Comparison of ENCODE assay signal across 10 cellular contexts in the genomic region with DNA sequence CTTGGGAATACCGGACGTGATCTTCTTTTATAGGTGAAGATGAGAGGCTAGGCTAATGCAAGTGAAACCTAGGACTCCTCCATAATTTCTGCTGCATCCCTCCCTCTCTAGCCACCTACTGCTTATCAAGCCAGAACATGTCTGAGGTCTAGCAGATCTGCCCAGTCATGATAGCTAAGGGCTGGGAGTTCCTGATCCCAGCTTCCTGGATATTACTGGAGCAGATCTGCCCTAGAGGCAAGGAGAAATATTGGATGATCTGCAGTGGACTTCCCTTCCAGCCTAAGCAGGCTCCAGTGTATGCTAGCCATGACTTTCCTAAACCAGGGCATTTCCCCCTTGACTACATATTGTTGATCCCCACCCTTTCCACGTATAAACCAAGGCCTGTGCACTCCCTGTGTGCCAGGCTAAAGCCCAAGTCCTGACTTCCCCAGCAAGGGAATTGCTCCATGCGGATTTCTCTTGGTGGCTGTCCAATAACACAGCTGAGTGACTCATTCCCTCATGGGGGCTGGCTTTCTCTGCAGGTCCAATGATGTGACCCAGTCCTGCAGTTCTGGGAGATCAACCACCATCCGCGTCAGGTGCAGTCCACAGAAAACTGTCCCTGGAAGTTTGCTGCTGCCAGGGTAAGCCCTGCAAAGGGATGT. TPM values are rescaled to one million over a fixed set of nuclear protein-coding genes. Genes with fewer than 3 reads are reported as not detected.
A peak's percentile ranks its signal among the peaks of the same experiment; 100 is the strongest.
DNase-seq lines count a peak whose midpoint lies in the region; ATAC-seq, FAIRE-seq and TF ChIP-seq lines count a peak whose summit lies in the region.
"Had no signal": no experiment of that assay in that cellular context is flagged by ENCODE, and none has a peak within 500 bp of the region (broad histone marks: within the 10 kb centered on the region; RNA-seq: fewer than 3 reads in every experiment).

No MANE protein-coding gene starts in this region.

- H3K9me3 ChIP-seq in pancreas: no peaks in the 10 kb centered on the region

- H3K4me3 ChIP-seq in pancreas: no peak overlapping the region

- DNase-seq in ELR (ENCODE audit: low read depth) (peak; percentile 89), T1000 (lab: John Stamatoyannopoulos, UW) (peak; percentile 69), fibroblast of gingiva (ENCODE audit: low read depth) (peak; percentile 78), pancreas (peak in 1 of 6 donors; percentile 46), SIG-M5 (lab: John Stamatoyannopoulos, UW) (no peak)
- no peak for DNase-seq in stimulated activated CD4-positive, alpha-beta T cell treated with anti-CD3 and anti-CD28 coated beads, Interleukin-4, amount 100 ng/mL, for 4 hours
- DNase-seq in activated naive CD4-positive, alpha-beta T cell treated with anti-CD3 and anti-CD28 coated beads, Interleukin-2, amount 50 U/mL, for 16 hours: no peak
- DNase-seq: GDM1, KBM-7 had no signal

- no peaks in the 10 kb centered on the region for H3K27me3 ChIP-seq in pancreas

- intact Hi-C loops in pancreas (cut with DNase I): loop anchor here in 1 of 3 donors (10.0 kb wide), 1 partner anchor 93 kb away; no protein-coding TSS in a partner anchor

- ATAC-seq in pancreas (peak; percentile 30 to 40 (median 36)), HG03097 (IDR thresholded peaks at IDR 0.05; ENCODE audit: low FRiP score, unreplicated experiment) (no peak)

- TF ChIP-seq CTCF in pancreas (IDR thresholded peaks at IDR 0.05): no peak

- peaks cover 0 to 21% (median 0%) of the 10 kb centered on the region in 3 donors for H3K36me3 ChIP-seq in pancreas

- no peak for FAIRE-seq in pancreas (lab: Jason Lieb, UNC)

- peaks cover 0 to 3% (median 0%) of the 10 kb centered on the region in 3 donors for H3K4me1 ChIP-seq in pancreas

- 66 to 71% methylated on average over 6 of the region's 6 CpGs for WGBS in pancreas, 2 donors

- H3K27ac ChIP-seq in pancreas: peak overlapping the region in 2 of 4 donors; percentile 53 to 66

RNA-seq across cellular contexts. Expression of a gene that starts 15.5 kb away (rescaled TPM):
- 100 to 1,000 TPM in 4 of 6 donors, 10 to 100 TPM in 2; 82.7 to 270 (median 115) TPM for total RNA-seq in pancreas
- 100 to 1,000 TPM in 1 of 2 donors, 10 to 100 TPM in 1; 50.5 to 125 TPM for polyA plus RNA-seq in pancreas

RNA-seq across cellular contexts. Expression of a gene that starts 51.2 kb away (rescaled TPM):
- total RNA-seq in pancreas: 1 to 10 TPM; 4.0 to 8.5 (median 4.7) TPM
- 1 to 10 TPM; 5.6 to 6.8 TPM for polyA plus RNA-seq in pancreas

Comparison
In these comparisons a context has a peak if more than half of its experiments do, and no peak if none do; other contexts are left out.
1. DNase-seq: peak in ELR (single experiment), T1000 (single experiment) and fibroblast of gingiva (single experiment); none in stimulated activated CD4-positive, alpha-beta T cell treated with anti-CD3 and anti-CD28 coated beads, Interleukin-4, amount 100 ng/mL, for 4 hours (0 of 2), activated naive CD4-positive, alpha-beta T cell treated with anti-CD3 and anti-CD28 coated beads, Interleukin-2, amount 50 U/mL, for 16 hours (single experiment) and SIG-M5 (single experiment).